8 cellular contexts compared by ENCODE assay signal in genomic region chr7:2520131-2520807, GRCh38. TPM values are rescaled to one million over a fixed set of nuclear protein-coding genes. Genes with fewer than 3 reads are reported as not detected.
DNase-seq lines count a peak whose midpoint lies in the region; ATAC-seq and TF ChIP-seq lines count a peak whose summit lies in the region.

No MANE protein-coding gene starts in this region.

- H3K4me3 Mint-ChIP-seq in activated CD4-positive, alpha-beta memory T cell treated with anti-CD3 and anti-CD28 coated beads, Interleukin-2, amount 10 ng/mL, durations not matched to agents 7 days and 5 days: peak overlapping the region; percentile 91

- TF ChIP-seq CTCF in gastrocnemius medialis (IDR thresholded peaks at IDR 0.05 in 4 of 5, conservative IDR thresholded peaks at IDR 0.05 in 1 of 5): no peak

- peak overlapping the region; percentile 84 for H3K27ac Mint-ChIP-seq in activated CD4-positive, alpha-beta memory T cell treated with anti-CD3 and anti-CD28 coated beads, Interleukin-2, amount 10 ng/mL, durations not matched to agents 7 days and 5 days

- peaks cover 26 to 39% (median 33%) of the 10 kb centered on the region in 3 donors for H3K27me3 ChIP-seq in gastrocnemius medialis

- H3K9me3 Mint-ChIP-seq in activated CD4-positive, alpha-beta memory T cell treated with anti-CD3 and anti-CD28 coated beads, Interleukin-2, amount 10 ng/mL, durations not matched to agents 7 days and 5 days: no peaks in the 10 kb centered on the region

- in situ Hi-C loops in gastrocnemius medialis (cut with MboI; ENCODE audit: low sequenced_read_pairs in 4 of 4): no loop called here

- peak; percentile 78 for DNase-seq in COLO668 (lab: John Stamatoyannopoulos, UW; ENCODE audit: unreplicated experiment)
- peak; percentile 59 for DNase-seq in activated CD4-positive, alpha-beta memory T cell treated with anti-CD3 and anti-CD28 coated beads, Interleukin-2, amount 10 ng/mL, durations not matched to agents 7 days and 5 days
- DNase-seq in germinal center (ENCODE audit: low spot score): peak; percentile 33
- no peak for DNase-seq in gastrocnemius medialis
- DNase-seq in GDM1 (lab: John Stamatoyannopoulos, UW): no peak

- peak overlapping the region; percentile 33 to 49 (median 45) for H3K4me3 ChIP-seq in gastrocnemius medialis

- peaks cover 26% of the 10 kb centered on the region for H3K36me3 Mint-ChIP-seq in activated CD4-positive, alpha-beta memory T cell treated with anti-CD3 and anti-CD28 coated beads, Interleukin-2, amount 10 ng/mL, durations not matched to agents 7 days and 5 days (ENCODE audit: low read depth)

- CTCF ChIA-PET in activated CD4-positive, alpha-beta memory T cell treated with anti-CD3 and anti-CD28 coated beads, Interleukin-2, amount 10 ng/mL, durations not matched to agents 7 days and 5 days (lab: Charles Lee): interaction anchor here (1.0 to 1.7 kb wide), 4 partner anchors 9 to 42 kb away, joined by 3 to 5 read pairs (median 3); no protein-coding TSS in a partner anchor

- ATAC-seq in HG02759 (IDR thresholded peaks at IDR 0.05; ENCODE audit: unreplicated experiment): peak; percentile 1
- ATAC-seq in gastrocnemius medialis: no peak
- no peak for ATAC-seq in HG03139 (IDR thresholded peaks at IDR 0.05; ENCODE audit: unreplicated experiment)
- no peak for ATAC-seq in GM19328 (IDR thresholded peaks at IDR 0.05; ENCODE audit: unreplicated experiment)

- H3K4me1 ChIP-seq in gastrocnemius medialis: peaks cover 0 to 28% of the 10 kb centered on the region in 2 donors

- no peaks in the 10 kb centered on the region for H3K36me3 ChIP-seq in gastrocnemius medialis

- no peak for TF ChIP-seq POLR2A in gastrocnemius medialis (IDR thresholded peaks at IDR 0.05)

- no peaks in the 10 kb centered on the region for H3K9me3 ChIP-seq in gastrocnemius medialis

- no peak overlapping the region for H3K27ac ChIP-seq in gastrocnemius medialis

- H3K27me3 Mint-ChIP-seq in activated CD4-positive, alpha-beta memory T cell treated with anti-CD3 and anti-CD28 coated beads, Interleukin-2, amount 10 ng/mL, durations not matched to agents 7 days and 5 days: peaks cover 10% of the 10 kb centered on the region

- POLR2A ChIA-PET in activated CD4-positive, alpha-beta memory T cell treated with anti-CD3 and anti-CD28 coated beads, Interleukin-2, amount 10 ng/mL, durations not matched to agents 7 days and 5 days (lab: Charles Lee): interaction anchor here (0.6 to 6.6 kb wide), 9 partner anchors 10 to 166 kb away, joined by 3 to 80 read pairs (median 4); no protein-coding TSS in a partner anchor

- peaks cover 31% of the 10 kb centered on the region for H3K4me1 Mint-ChIP-seq in activated CD4-positive, alpha-beta memory T cell treated with anti-CD3 and anti-CD28 coated beads, Interleukin-2, amount 10 ng/mL, durations not matched to agents 7 days and 5 days

- intact Hi-C loops in gastrocnemius medialis (cut with DNase I; ENCODE audit: low total_unique reads): no loop called here

RNA-seq across cellular contexts. Expression of gene LFNG, which starts 0.7 kb away (rescaled TPM):
- 100 to 1,000 TPM; 105 to 109 TPM for total RNA-seq in activated CD4-positive, alpha-beta memory T cell treated with anti-CD3 and anti-CD28 coated beads, Interleukin-2, amount 10 ng/mL, durations not matched to agents 7 days and 5 days
- total RNA-seq in gastrocnemius medialis: 1 to 10 TPM; 1.0 to 5.9 (median 1.7) TPM

RNA-seq across cellular contexts. Expression of gene BRAT1, which starts 35.1 kb away (rescaled TPM):
- total RNA-seq in activated CD4-positive, alpha-beta memory T cell treated with anti-CD3 and anti-CD28 coated beads, Interleukin-2, amount 10 ng/mL, durations not matched to agents 7 days and 5 days: 10 to 100 TPM; 31.1 to 32.9 TPM
- total RNA-seq in gastrocnemius medialis: 10 to 100 TPM; 15.3 to 36.4 (median 20.2) TPM

RNA-seq across cellular contexts. Expression of gene IQCE, which starts 38.5 kb away (rescaled TPM):
- total RNA-seq in activated CD4-positive, alpha-beta memory T cell treated with anti-CD3 and anti-CD28 coated beads, Interleukin-2, amount 10 ng/mL, durations not matched to agents 7 days and 5 days: 10 to 100 TPM; 12.7 to 14.0 TPM
- total RNA-seq in gastrocnemius medialis: 10 to 100 TPM in 1 of 4 donors, 1 to 10 TPM in 3; 6.3 to 11.5 (median 8.8) TPM

RNA-seq across cellular contexts. Expression of gene GRIFIN, which starts 44.1 kb away (rescaled TPM):
- total RNA-seq in activated CD4-positive, alpha-beta memory T cell treated with anti-CD3 and anti-CD28 coated beads, Interleukin-2, amount 10 ng/mL, durations not matched to agents 7 days and 5 days: not detected
- not detected for total RNA-seq in gastrocnemius medialis

Comparison
In these comparisons a context has a peak if more than half of its experiments do, and no peak if none do; other contexts are left out.
1. DNase-seq: peak in COLO668 (single experiment), activated CD4-positive, alpha-beta memory T cell treated with anti-CD3 and anti-CD28 coated beads, Interleukin-2, amount 10 ng/mL, durations not matched to agents 7 days and 5 days (single experiment) and germinal center (single experiment); none in gastrocnemius medialis (0 of 2) and GDM1 (single experiment).
2. RNA of gene LFNG, which starts 0.7 kb away (total RNA-seq): 105 to 109 TPM in activated CD4-positive, alpha-beta memory T cell treated with anti-CD3 and anti-CD28 coated beads, Interleukin-2, amount 10 ng/mL, durations not matched to agents 7 days and 5 days; 1.0 to 5.9 TPM in gastrocnemius medialis; every median in the first group is over 10 times any median in the second.